14 cellular contexts compared by ENCODE assay signal in the genomic region with DNA sequence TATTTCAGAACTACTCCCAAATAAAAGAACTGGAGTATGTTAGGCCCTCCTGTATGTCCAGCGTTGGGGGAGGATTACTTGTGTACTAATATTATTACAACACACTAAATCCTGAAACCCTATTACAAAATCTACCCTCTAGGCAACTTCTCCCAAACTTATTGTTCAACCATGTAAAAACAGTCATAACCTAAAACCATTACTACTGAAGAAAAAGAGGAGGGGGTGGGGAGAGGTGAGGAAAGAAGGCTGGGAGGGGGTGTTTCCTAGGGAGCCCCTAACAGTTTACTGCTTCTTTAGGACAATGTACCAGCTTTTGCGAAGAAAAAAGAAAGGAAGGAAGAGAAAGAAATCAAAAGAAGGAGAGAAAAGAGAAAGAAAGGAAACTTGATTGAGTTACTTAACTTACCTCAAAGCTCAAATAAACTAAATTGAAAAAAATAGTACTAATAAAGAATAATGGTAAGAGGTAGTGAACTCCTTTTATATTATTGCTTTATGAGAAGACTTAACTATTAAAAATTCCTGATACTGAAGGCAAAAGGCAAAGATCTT. TPM values are rescaled to one million over a fixed set of nuclear protein-coding genes. Genes with fewer than 3 reads are reported as not detected.
DNase-seq lines count a peak whose midpoint lies in the region; ATAC-seq and TF ChIP-seq lines count a peak whose summit lies in the region.
"Had no signal": no experiment of that assay in that cellular context is flagged by ENCODE, and none has a peak within 500 bp of the region (broad histone marks: within the 10 kb centered on the region; RNA-seq: fewer than 3 reads in every experiment).

No MANE protein-coding gene starts in this region.

- H3K4me3 ChIP-seq in HUES64 (ENCODE audit: low read length): peak overlapping the region; percentile 95
- H3K4me3 ChIP-seq in dorsolateral prefrontal cortex: peak overlapping the region; percentile 29 to 97 (median 79)
- H3K4me3 ChIP-seq in transverse colon: peak overlapping the region in 2 of 4 donors; percentile 20 to 45
- H3K4me3 ChIP-seq in naive thymus-derived CD4-positive, alpha-beta T cell (ENCODE audit: low read length): no peak overlapping the region

- no peak for TF ChIP-seq EP300 in transverse colon (IDR thresholded peaks at IDR 0.05; ENCODE audit: low read depth)

- H3K9ac ChIP-seq in HUES64 (ENCODE audit: low read depth, low read length): peak overlapping the region; percentile 93; the same call in 1 of the 2 replicates

- no peaks in the 10 kb centered on the region for H3K9me3 ChIP-seq in HUES64 (ENCODE audit: insufficient read depth, low read depth, low read length)
- no peaks in the 10 kb centered on the region for H3K9me3 ChIP-seq in transverse colon
- H3K9me3 ChIP-seq in naive thymus-derived CD4-positive, alpha-beta T cell (ENCODE audit: control insufficient read depth in 2 of 3, low read length in 3 of 3): no peaks in the 10 kb centered on the region

- WGBS in HUES64: 0% methylated on average over 1 of the region's 2 CpGs
- 33 to 56% methylated on average over 1 to 2 of the region's 2 CpGs for WGBS in transverse colon (ENCODE audit: low coverage in 1 of 2), 2 donors

- H3K27ac ChIP-seq in HUES64 (ENCODE audit: low read depth, low read length) (peak overlapping the region; percentile 100), dorsolateral prefrontal cortex (peak overlapping the region; percentile 71 to 99 (median 98)), layer of hippocampus (ENCODE audit: low read depth, low read length) (peak overlapping the region; percentile 96), transverse colon (peak overlapping the region; percentile 15 to 77 (median 70))
- H3K27ac ChIP-seq in naive thymus-derived CD4-positive, alpha-beta T cell (ENCODE audit: low read depth, low read length): no peak overlapping the region

- H3K4me3 Mint-ChIP-seq in naive thymus-derived CD4-positive, alpha-beta T cell: peak overlapping the region in 2 of 10 donors; percentile 1 to 18
- H3K4me3 Mint-ChIP-seq: activated naive CD8-positive, alpha-beta T cell treated with anti-CD3 and anti-CD28 coated beads, Interleukin-2, amount 10 ng/mL, durations not matched to agents 7 days and 5 days; naive B cell had no signal

- peaks cover 0 to 20% (median 13%) of the 10 kb centered on the region in 7 donors for H3K4me1 Mint-ChIP-seq in naive thymus-derived CD4-positive, alpha-beta T cell

- no peak for DNase-seq in dorsolateral prefrontal cortex
- no peak for DNase-seq in transverse colon
- DNase-seq in NOMO-1 treated with dmso at 0.1 percent for 144 hours (lab: John Stamatoyannopoulos, UW; ENCODE audit: unreplicated experiment): no peak
- no peak for DNase-seq in naive thymus-derived CD4-positive, alpha-beta T cell
- DNase-seq: activated naive CD8-positive, alpha-beta T cell treated with anti-CD3 and anti-CD28 coated beads, Interleukin-2, amount 10 ng/mL, durations not matched to agents 7 days and 5 days; DMS153; effector CD4-positive, alpha-beta T cell; naive B cell; NCI-H2171; PC-3; T1000 had no signal

- peaks cover 10% of the 10 kb centered on the region for H3K27me3 ChIP-seq in HUES64 (ENCODE audit: insufficient read depth, low read length)
- peaks cover 0 to 67% (median 35%) of the 10 kb centered on the region in 45 donors for H3K27me3 ChIP-seq in dorsolateral prefrontal cortex
- peaks cover 6% of the 10 kb centered on the region for H3K27me3 ChIP-seq in layer of hippocampus (ENCODE audit: control insufficient read depth, insufficient read depth, low read length)
- peaks cover 80% of the 10 kb centered on the region for H3K27me3 ChIP-seq in transverse colon
- no peaks in the 10 kb centered on the region for H3K27me3 ChIP-seq in naive thymus-derived CD4-positive, alpha-beta T cell (ENCODE audit: control insufficient read depth in 2 of 2, insufficient read depth in 2 of 2, low read length in 2 of 2)

- peaks cover 45 to 69% (median 62%) of the 10 kb centered on the region in 5 donors for H3K27me3 Mint-ChIP-seq in naive thymus-derived CD4-positive, alpha-beta T cell

- ATAC-seq in HG03432 (IDR thresholded peaks at IDR 0.05; ENCODE audit: unreplicated experiment): no peak
- ATAC-seq in naive thymus-derived CD4-positive, alpha-beta T cell: no peak
- ATAC-seq: PC-3 had no signal

- no peak for TF ChIP-seq CTCF in dorsolateral prefrontal cortex (IDR thresholded peaks at IDR 0.05 in 54 of 56, conservative IDR thresholded peaks at IDR 0.05 in 2 of 56; ENCODE audit: low read depth in 1 of 56, partially characterized antibody in 56 of 56)
- no peak for TF ChIP-seq CTCF in transverse colon (IDR thresholded peaks at IDR 0.05)

- H3K36me3 Mint-ChIP-seq in naive thymus-derived CD4-positive, alpha-beta T cell: peaks cover 0 to 6% (median 5%) of the 10 kb centered on the region in 5 donors

- peaks cover 0 to 9% (median 3%) of the 10 kb centered on the region in 11 donors for H3K9me3 Mint-ChIP-seq in naive thymus-derived CD4-positive, alpha-beta T cell

- TF ChIP-seq POLR2A in transverse colon (IDR thresholded peaks at IDR 0.05): no peak

- no peak overlapping the region for H3K27ac Mint-ChIP-seq in naive thymus-derived CD4-positive, alpha-beta T cell
- H3K27ac Mint-ChIP-seq: activated naive CD8-positive, alpha-beta T cell treated with anti-CD3 and anti-CD28 coated beads, Interleukin-2, amount 10 ng/mL, durations not matched to agents 7 days and 5 days; naive B cell had no signal

- POLR2A ChIA-PET in naive thymus-derived CD4-positive, alpha-beta T cell (lab: Charles Lee): no interaction called here

- H3K4me1 ChIP-seq in HUES64 (ENCODE audit: insufficient read depth, low read length): peaks cover 49% of the 10 kb centered on the region
- H3K4me1 ChIP-seq in transverse colon: peaks cover 0 to 20% (median 13%) of the 10 kb centered on the region in 4 donors
- H3K4me1 ChIP-seq in naive thymus-derived CD4-positive, alpha-beta T cell (ENCODE audit: control insufficient read depth in 2 of 2, insufficient read depth in 2 of 2, low read length in 2 of 2): no peaks in the 10 kb centered on the region

- in situ Hi-C loops in transverse colon (cut with MboI; ENCODE audit: low pct_ligation_motif_present in 1 of 4, low pct_unique_long_range_greater_than_20kb in 1 of 4, low sequenced_read_pairs in 3 of 4): no loop called here

- intact Hi-C loops in dorsolateral prefrontal cortex (cut with DNase I): no loop called here
- intact Hi-C loops in transverse colon (cut with DNase I; ENCODE audit: low total_unique reads): no loop called here
- intact Hi-C loops in naive thymus-derived CD4-positive, alpha-beta T cell (cut with micrococcal nuclease): no loop called here

- H3K36me3 ChIP-seq in HUES64 (ENCODE audit: insufficient read depth, low read length) (peaks cover under 1% of the 10 kb centered on the region; the same call in 1 of the 2 replicates), transverse colon (no peaks in the 10 kb centered on the region)
- no peaks in the 10 kb centered on the region for H3K36me3 ChIP-seq in naive thymus-derived CD4-positive, alpha-beta T cell (ENCODE audit: control insufficient read depth in 2 of 3, insufficient read depth in 3 of 3, low read length in 3 of 3)

- CTCF ChIA-PET in naive thymus-derived CD4-positive, alpha-beta T cell (lab: Charles Lee): no interaction called here

RNA-seq across cellular contexts. Expression of gene SALL1, which starts 2.3 kb away (rescaled TPM):
- polyA plus RNA-seq in HUES64 (2013, experiment 1 of 2): 62.6 TPM
- polyA plus RNA-seq in HUES64 (2013, experiment 2 of 2): 75.5 TPM
- total RNA-seq in dorsolateral prefrontal cortex (10 to 100 TPM; 18.0 to 84.0 (median 32.7) TPM), transverse colon (1 to 10 TPM in 2 of 4 donors, under 1 TPM in 1, not detected in 1; 0.41 to 2.6 (median 1.6) TPM)
- total RNA-seq in naive thymus-derived CD4-positive, alpha-beta T cell: not detected
- polyA plus RNA-seq in naive thymus-derived CD4-positive, alpha-beta T cell: not detected
- total RNA-seq: activated naive CD8-positive, alpha-beta T cell treated with anti-CD3 and anti-CD28 coated beads, Interleukin-2, amount 10 ng/mL, durations not matched to agents 7 days and 5 days; PC-3 had no signal

Comparison
In these comparisons a context has a peak if more than half of its experiments do, and no peak if none do; other contexts are left out.
1. RNA of gene SALL1, which starts 2.3 kb away (total RNA-seq): 18.0 to 84.0 TPM in dorsolateral prefrontal cortex; 0.41 to 2.6 TPM in transverse colon and not detected in naive thymus-derived CD4-positive, alpha-beta T cell; every median in the first group is over 4 times any median in the second.